ENCODE assay signal across 34 cellular contexts in the genomic region with DNA sequence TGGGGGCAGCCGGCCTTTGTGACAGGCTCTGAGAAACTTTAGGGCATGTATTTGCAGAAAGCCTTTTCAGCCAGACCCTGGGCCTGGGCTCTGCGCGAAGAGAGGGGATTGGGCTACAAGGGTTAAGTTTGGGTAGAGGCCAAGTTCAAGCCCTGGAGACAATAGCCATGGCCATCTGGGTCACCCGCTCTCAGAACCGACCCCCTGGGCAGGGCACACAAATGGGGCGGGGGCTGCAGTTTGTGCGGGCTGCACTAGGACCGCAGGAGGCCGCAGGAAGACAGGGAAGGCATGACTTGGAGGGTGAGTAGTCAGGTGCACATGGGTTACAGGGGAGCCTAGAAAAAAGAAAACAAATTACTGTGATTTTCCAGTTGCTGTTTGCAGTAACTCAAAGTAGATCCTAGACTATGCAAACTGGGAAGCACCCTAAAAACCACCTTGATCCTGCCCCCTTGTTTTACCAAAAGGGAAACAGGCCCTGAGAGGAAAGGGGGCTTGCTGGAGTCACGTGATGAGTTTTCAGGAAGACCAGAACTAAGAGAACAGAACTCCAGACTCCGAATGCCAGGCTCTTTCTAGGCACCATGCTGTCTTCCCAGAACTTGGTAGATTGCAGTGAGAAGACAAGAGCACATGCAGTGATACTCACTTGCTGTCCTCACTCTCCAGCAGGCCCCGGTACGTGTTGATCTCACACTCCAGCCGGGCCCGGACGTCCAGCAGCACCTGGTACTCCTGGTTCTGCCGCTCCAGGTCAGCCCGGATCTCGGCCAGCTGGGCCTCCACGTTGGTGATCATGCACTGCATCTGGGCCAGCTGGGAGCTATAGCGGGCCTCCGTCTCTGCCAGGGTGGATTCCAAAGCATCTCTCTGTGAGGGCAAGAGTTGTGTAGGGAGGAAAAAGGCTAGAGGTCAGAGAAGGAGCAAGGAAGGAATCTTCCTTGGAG. TPM values are rescaled to one million over a fixed set of nuclear protein-coding genes. Genes with fewer than 3 reads are reported as not detected.
"Had no signal": no experiment of that assay in that cellular context is flagged by ENCODE, and none has a peak within 500 bp of the region (broad histone marks: within the 10 kb centered on the region; RNA-seq: fewer than 3 reads in every experiment).

No MANE protein-coding gene starts in this region.

- H3K4me3 Mint-ChIP-seq: immature natural killer cell; mesothelial cell of epicardium; naive B cell; natural killer cell; nephron progenitor cell; neural progenitor cell; stimulated activated naive CD8-positive, alpha-beta T cell treated with anti-CD3 and anti-CD28 coated beads, Interleukin-15, Interleukin-2, amounts not matched to agents 100 ng/mL and 50 ng/mL, for 24 hours had no signal

- ATAC-seq: heart left ventricle, left colon, left lung, natural killer cell, right cardiac atrium, upper lobe of right lung had no signal

- H3K27me3 ChIP-seq: heart left ventricle, left lung, neural progenitor cell, neutrophil, ovary, suprapubic skin, tibial artery, upper lobe of right lung had no signal

- H3K4me1 ChIP-seq: left lung, neural progenitor cell, prostate gland, suprapubic skin, tibial artery, upper lobe of right lung had no signal

- H3K9ac ChIP-seq: neural progenitor cell had no signal

- H3K4me2 ChIP-seq: neural progenitor cell, smooth muscle cell had no signal

- H3K27ac Mint-ChIP-seq: immature natural killer cell; mesothelial cell of epicardium; natural killer cell; nephron progenitor cell; neural progenitor cell; stimulated activated naive CD8-positive, alpha-beta T cell treated with anti-CD3 and anti-CD28 coated beads, Interleukin-15, Interleukin-2, amounts not matched to agents 100 ng/mL and 50 ng/mL, for 24 hours had no signal

- FAIRE-seq: islet of Langerhans, kidney, urothelium cell line had no signal

- DNase-seq: heart left ventricle; hypothalamus; immature natural killer cell; kidney; left colon; left lung; mesendoderm; naive B cell; natural killer cell; nephron progenitor cell; occipital lobe; retina; right cardiac atrium; stimulated activated CD4-positive, alpha-beta T cell treated with anti-CD3 and anti-CD28 coated beads, Interleukin-1b, Interleukin-23, amount 100 ng/mL, for 48 hours; stimulated activated CD4-positive, alpha-beta T cell treated with anti-CD3 and anti-CD28 coated beads, Interleukin-2, amount 100 ng/mL, for 48 hours; stimulated activated naive CD4-positive, alpha-beta T cell; tibial artery; upper lobe of right lung had no signal

- H3K4me1 Mint-ChIP-seq: immature natural killer cell, mesothelial cell of epicardium, natural killer cell, nephron progenitor cell, neural progenitor cell had no signal

- H3K27ac ChIP-seq: heart left ventricle, left lung, neural progenitor cell, neutrophil, ovary, prostate gland, suprapubic skin, thoracic aorta, tibial artery, upper lobe of right lung had no signal

- H3K36me3 ChIP-seq: heart left ventricle, left lung, neural progenitor cell, neutrophil, ovary, prostate gland, suprapubic skin, thoracic aorta, tibial artery, upper lobe of right lung had no signal

- H3K4me3 ChIP-seq: heart left ventricle, left lung, lung, neural progenitor cell, ovary, prostate gland, smooth muscle cell, suprapubic skin, thoracic aorta, tibial artery, upper lobe of right lung had no signal

- H3K36me3 Mint-ChIP-seq: immature natural killer cell, natural killer cell, neural progenitor cell had no signal

- H3K27me3 Mint-ChIP-seq: stimulated activated naive CD8-positive, alpha-beta T cell treated with anti-CD3 and anti-CD28 coated beads, Interleukin-15, Interleukin-2, amounts not matched to agents 100 ng/mL and 50 ng/mL, for 24 hours had no signal

- H3K9me3 ChIP-seq: left lung, neutrophil, ovary, prostate gland, suprapubic skin, thoracic aorta, tibial artery, upper lobe of right lung had no signal

- H3K9me3 Mint-ChIP-seq: immature natural killer cell, natural killer cell had no signal

- H2AFZ ChIP-seq: neural progenitor cell had no signal

RNA-seq across cellular contexts. Expression of gene KRT35, which starts 3.8 kb away (rescaled TPM):
- total RNA-seq: heart left ventricle, kidney, left colon, left lung, liver, lung, mesothelial cell of epicardium, mononuclear cell, natural killer cell, occipital lobe, ovary, prostate gland, right cardiac atrium, skeletal muscle tissue, smooth muscle cell, subcutaneous adipose tissue, thoracic aorta, upper lobe of right lung had no signal
- polyA plus RNA-seq: heart left ventricle, immature natural killer cell, liver, lung, ovary, right cardiac atrium, smooth muscle cell had no signal

RNA-seq across cellular contexts. Expression of gene KRT32, which starts 10.0 kb away (rescaled TPM):
- total RNA-seq: kidney, left colon, left lung, liver, lung, mesothelial cell of epicardium, mononuclear cell, natural killer cell, occipital lobe, prostate gland, right cardiac atrium, skeletal muscle tissue, smooth muscle cell, subcutaneous adipose tissue, thoracic aorta, upper lobe of right lung had no signal
- polyA plus RNA-seq: immature natural killer cell, liver, lung, right cardiac atrium, smooth muscle cell had no signal

RNA-seq across cellular contexts. Expression of gene KRT36, which starts 12.6 kb away (rescaled TPM):
- total RNA-seq: heart left ventricle, kidney, left lung, lung, mesothelial cell of epicardium, mononuclear cell, natural killer cell, occipital lobe, ovary, prostate gland, right cardiac atrium, skeletal muscle tissue, subcutaneous adipose tissue, thoracic aorta, upper lobe of right lung had no signal
- polyA plus RNA-seq: heart left ventricle, immature natural killer cell, liver, right cardiac atrium, smooth muscle cell had no signal

RNA-seq across cellular contexts. Expression of gene KRT13, which starts 28.3 kb away (rescaled TPM):
- total RNA-seq: kidney, natural killer cell, right cardiac atrium, skeletal muscle tissue, subcutaneous adipose tissue had no signal
- polyA plus RNA-seq: immature natural killer cell had no signal

RNA-seq across cellular contexts. Expression of gene KRT38, which starts 36.4 kb away (rescaled TPM):
- total RNA-seq: heart left ventricle, kidney, left colon, left lung, liver, lung, mesothelial cell of epicardium, mononuclear cell, natural killer cell, occipital lobe, ovary, prostate gland, right cardiac atrium, skeletal muscle tissue, smooth muscle cell, subcutaneous adipose tissue, thoracic aorta, upper lobe of right lung had no signal
- polyA plus RNA-seq: heart left ventricle, immature natural killer cell, liver, lung, ovary, right cardiac atrium, smooth muscle cell had no signal
